Comparison of ENCODE assay signal across 21 cellular contexts in genomic region chr22:21025763-21026755, GRCh38. TPM values are rescaled to one million over a fixed set of nuclear protein-coding genes. Genes with fewer than 3 reads are reported as not detected.
DNase-seq lines count a peak whose midpoint lies in the region; ATAC-seq and TF ChIP-seq lines count a peak whose summit lies in the region.
"Had no signal": no experiment of that assay in that cellular context is flagged by ENCODE, and none has a peak within 500 bp of the region (broad histone marks: within the 10 kb centered on the region; RNA-seq: fewer than 3 reads in every experiment).

No MANE protein-coding gene starts in this region.

- H3K36me3 Mint-ChIP-seq in naive thymus-derived CD4-positive, alpha-beta T cell: no peaks in the 10 kb centered on the region
- H3K36me3 Mint-ChIP-seq: memory B cell; natural killer cell treated with Interleukin-12 subunit alpha and Interleukin-12 subunit beta and Interleukin-15 and Interleukin-18, amount 100 ng/mL, for 72 hours had no signal

- H3K4me1 ChIP-seq in naive thymus-derived CD4-positive, alpha-beta T cell (ENCODE audit: control insufficient read depth in 2 of 2, insufficient read depth in 2 of 2, low read length in 2 of 2): peaks cover 10 to 12% of the 10 kb centered on the region in 2 donors

- no peaks in the 10 kb centered on the region for H3K9me3 ChIP-seq in WERI-Rb-1 (ENCODE audit: severe bottlenecking)
- no peaks in the 10 kb centered on the region for H3K9me3 ChIP-seq in naive thymus-derived CD4-positive, alpha-beta T cell (ENCODE audit: control insufficient read depth in 2 of 3, low read length in 3 of 3)

- peaks cover 11 to 19% (median 13%) of the 10 kb centered on the region in 5 donors for H3K27me3 Mint-ChIP-seq in naive thymus-derived CD4-positive, alpha-beta T cell

- CTCF ChIA-PET in naive thymus-derived CD4-positive, alpha-beta T cell (lab: Charles Lee): no interaction called here

- H3K4me1 Mint-ChIP-seq in naive thymus-derived CD4-positive, alpha-beta T cell: peaks cover 9 to 19% (median 12%) of the 10 kb centered on the region in 7 donors

- peak overlapping the region; percentile 82 for H3K27ac ChIP-seq in WERI-Rb-1
- H3K27ac ChIP-seq in naive thymus-derived CD4-positive, alpha-beta T cell (ENCODE audit: low read depth, low read length): peak overlapping the region; percentile 11
- H3K27ac ChIP-seq: PC-9, SK-N-MC had no signal

- POLR2A ChIA-PET in naive thymus-derived CD4-positive, alpha-beta T cell (lab: Charles Lee): no interaction called here

- no peaks in the 10 kb centered on the region for H3K36me3 ChIP-seq in H7 (replicated peaks; ENCODE audit: control insufficient read depth, insufficient read depth, low read length)
- no peaks in the 10 kb centered on the region for H3K36me3 ChIP-seq in WERI-Rb-1
- no peaks in the 10 kb centered on the region for H3K36me3 ChIP-seq in naive thymus-derived CD4-positive, alpha-beta T cell (ENCODE audit: control insufficient read depth in 2 of 3, insufficient read depth in 3 of 3, low read length in 3 of 3)

- DNase-seq in H7: peak; percentile 55
- DNase-seq in WERI-Rb-1: no peak
- DNase-seq in naive thymus-derived CD4-positive, alpha-beta T cell: no peak
- DNase-seq in NCI-H2171 treated with DMSO at 0.1 percent for 48 hours (lab: John Stamatoyannopoulos, UW): no peak
- no peak for DNase-seq in activated gamma-delta T cell treated with Interleukin-2 at 50 U/mL for 16 hours
- no peak for DNase-seq in GM19238 (ENCODE audit: insufficient read length, low spot score)
- DNase-seq: activated CD4-positive, alpha-beta T cell treated with anti-CD3 and anti-CD28 coated beads for 1 hour; activated naive CD4-positive, alpha-beta T cell treated with Interleukin-2 at 50 U/mL for 16 hours; AML-193; GOT3; hypothalamus; kidney glomerular epithelial cell; NCI-H1417 treated with DMSO at 0.1 percent for 48 hours; PC-9 had no signal

- H3K9me3 Mint-ChIP-seq in naive thymus-derived CD4-positive, alpha-beta T cell: peaks cover 0 to 2% (median 0%) of the 10 kb centered on the region in 11 donors
- H3K9me3 Mint-ChIP-seq: memory B cell; natural killer cell treated with Interleukin-12 subunit alpha and Interleukin-12 subunit beta and Interleukin-15 and Interleukin-18, amount 100 ng/mL, for 72 hours had no signal

- H3K4me3 ChIP-seq in H7 (ENCODE audit: insufficient read depth, low read depth, low read length) (no peak overlapping the region), WERI-Rb-1 (ENCODE audit: low read depth, low read length) (no peak overlapping the region)
- no peak overlapping the region for H3K4me3 ChIP-seq in naive thymus-derived CD4-positive, alpha-beta T cell (ENCODE audit: low read length)
- H3K4me3 ChIP-seq: PC-9, SK-N-MC had no signal

- H3K4me3 Mint-ChIP-seq in naive thymus-derived CD4-positive, alpha-beta T cell: peak overlapping the region in 2 of 10 donors; percentile 14 to 61
- H3K4me3 Mint-ChIP-seq: memory B cell; natural killer cell treated with Interleukin-12 subunit alpha and Interleukin-12 subunit beta and Interleukin-15 and Interleukin-18, amount 100 ng/mL, for 72 hours had no signal

- no peak for ATAC-seq in naive thymus-derived CD4-positive, alpha-beta T cell
- ATAC-seq: natural killer cell treated with Interleukin-12 subunit alpha and Interleukin-12 subunit beta and Interleukin-15 and Interleukin-18, amount 100 ng/mL, for 72 hours had no signal

- intact Hi-C loops in naive thymus-derived CD4-positive, alpha-beta T cell (cut with micrococcal nuclease): no loop called here

- TF ChIP-seq CTCF in WERI-Rb-1 (IDR thresholded peaks at IDR 0.05; ENCODE audit: low read depth, low read length): no peak

- H3K27me3 ChIP-seq in H7 (ENCODE audit: control insufficient read depth, insufficient read depth, low read length) (peaks cover under 1% of the 10 kb centered on the region; the same call in 1 of the 2 replicates), WERI-Rb-1 (ENCODE audit: insufficient read depth, low read depth, severe bottlenecking) (no peaks in the 10 kb centered on the region)
- H3K27me3 ChIP-seq in naive thymus-derived CD4-positive, alpha-beta T cell (ENCODE audit: control insufficient read depth in 2 of 2, insufficient read depth in 2 of 2, low read length in 2 of 2): no peaks in the 10 kb centered on the region

- H3K27ac Mint-ChIP-seq in naive thymus-derived CD4-positive, alpha-beta T cell: peak overlapping the region in 4 of 9 donors; percentile 52 to 77 (median 61)
- H3K27ac Mint-ChIP-seq: memory B cell; natural killer cell treated with Interleukin-12 subunit alpha and Interleukin-12 subunit beta and Interleukin-15 and Interleukin-18, amount 100 ng/mL, for 72 hours had no signal

RNA-seq across cellular contexts. Expression of gene SLC7A4, which starts 6.3 kb away (rescaled TPM):
- not detected in 2 replicates for total RNA-seq in H7 (2014; rRNA removed; shearing (Covaris generic))
- total RNA-seq in naive thymus-derived CD4-positive, alpha-beta T cell: under 1 TPM in 2 of 5 experiments, not detected in 3; 0.13 TPM
- polyA plus RNA-seq in naive thymus-derived CD4-positive, alpha-beta T cell: under 1 TPM in 1 of 2 donors, not detected in 1; 0.08 TPM
- total RNA-seq: HT1080; natural killer cell treated with Interleukin-12 subunit alpha and Interleukin-12 subunit beta and Interleukin-15 and Interleukin-18, amount 100 ng/mL, for 72 hours; PC-9 had no signal

RNA-seq across cellular contexts. Expression of gene P2RX6, which starts 11.1 kb away (rescaled TPM):
- 0.26 and 0.31 TPM in 2 replicates for total RNA-seq in H7 (2014; rRNA removed; shearing (Covaris generic))
- 1 to 10 TPM in 2 of 5 experiments, under 1 TPM in 3; 0.46 to 1.7 (median 0.66) TPM for total RNA-seq in naive thymus-derived CD4-positive, alpha-beta T cell
- polyA plus RNA-seq in naive thymus-derived CD4-positive, alpha-beta T cell: under 1 TPM in 1 of 2 donors, not detected in 1; 0.15 TPM
- total RNA-seq: natural killer cell treated with Interleukin-12 subunit alpha and Interleukin-12 subunit beta and Interleukin-15 and Interleukin-18, amount 100 ng/mL, for 72 hours had no signal

RNA-seq across cellular contexts. Expression of gene LRRC74B, which starts 19.7 kb away (rescaled TPM):
- not detected in 2 replicates for total RNA-seq in H7 (2014; rRNA removed; shearing (Covaris generic))
- total RNA-seq in naive thymus-derived CD4-positive, alpha-beta T cell: not detected
- not detected for polyA plus RNA-seq in naive thymus-derived CD4-positive, alpha-beta T cell
- total RNA-seq: fibroblast of villous mesenchyme; HT1080; natural killer cell treated with Interleukin-12 subunit alpha and Interleukin-12 subunit beta and Interleukin-15 and Interleukin-18, amount 100 ng/mL, for 72 hours; PC-9; posterior vena cava; subcutaneous adipose tissue had no signal

RNA-seq across cellular contexts. Expression of gene THAP7, which starts 24.1 kb away (rescaled TPM):
- 42.7 and 49.1 TPM in 2 replicates for total RNA-seq in H7 (2014; rRNA removed; shearing (Covaris generic))
- total RNA-seq in naive thymus-derived CD4-positive, alpha-beta T cell: 10 to 100 TPM; 25.8 to 73.3 (median 64.7) TPM
- 10 to 100 TPM; 53.8 to 69.3 TPM for polyA plus RNA-seq in naive thymus-derived CD4-positive, alpha-beta T cell

RNA-seq across cellular contexts. Expression of gene LZTR1, which starts 44.0 kb away (rescaled TPM):
- total RNA-seq in H7 (2014; rRNA removed; shearing (Covaris generic)): 28.3 and 34.0 TPM in 2 replicates
- 100 to 1,000 TPM in 2 of 5 experiments, 10 to 100 TPM in 3; 61.8 to 104 (median 74.2) TPM for total RNA-seq in naive thymus-derived CD4-positive, alpha-beta T cell
- 10 to 100 TPM; 11.4 to 15.6 TPM for polyA plus RNA-seq in naive thymus-derived CD4-positive, alpha-beta T cell
